19 cellular contexts compared by ENCODE assay signal in the genomic region with DNA sequence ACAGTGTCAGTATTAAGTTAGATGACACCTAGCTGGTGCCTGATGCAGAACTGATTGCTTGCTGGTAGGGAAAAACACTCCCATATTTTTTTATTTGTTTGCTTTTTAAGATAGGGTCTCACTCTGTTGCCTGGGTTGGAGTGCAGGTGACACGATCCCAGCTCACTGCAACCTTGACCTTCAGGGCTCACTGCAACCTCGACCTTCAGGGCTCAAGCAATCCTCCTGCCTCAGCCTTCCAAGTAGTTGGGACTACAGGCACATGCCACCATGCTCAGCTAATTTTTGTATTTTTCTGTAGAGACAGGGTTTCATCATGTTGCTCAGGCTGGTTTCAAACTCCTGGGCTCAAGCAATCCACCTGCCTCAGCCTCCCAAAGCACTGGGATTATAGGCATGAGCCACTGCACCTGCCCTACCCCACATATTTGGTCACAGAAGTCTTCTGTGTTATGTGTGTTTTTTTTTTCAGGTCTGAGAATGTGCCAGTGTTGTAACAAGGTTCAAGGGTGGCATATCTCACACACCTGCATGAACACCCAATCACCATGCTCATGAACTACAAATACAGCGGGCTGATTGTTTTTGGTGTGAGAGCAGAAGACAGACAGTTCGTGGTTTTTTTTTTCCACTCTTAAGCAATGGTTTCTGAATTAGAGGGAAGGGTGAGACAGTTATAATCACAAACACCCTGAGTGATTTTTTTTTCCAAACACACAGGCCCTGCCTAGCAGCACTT. TPM values are rescaled to one million over a fixed set of nuclear protein-coding genes. Genes with fewer than 3 reads are reported as not detected.
DNase-seq lines count a peak whose midpoint lies in the region; ATAC-seq, FAIRE-seq and TF ChIP-seq lines count a peak whose summit lies in the region.
"Had no signal": no experiment of that assay in that cellular context is flagged by ENCODE, and none has a peak within 500 bp of the region (broad histone marks: within the 10 kb centered on the region; RNA-seq: fewer than 3 reads in every experiment).

No MANE protein-coding gene starts in this region.

- CTCF ChIA-PET in CD8-positive, alpha-beta T cell (lab: Charles Lee): no interaction called here
- CTCF ChIA-PET in HEK293 (lab: Yijun Ruan, JAX) (interaction anchor here (0.6 to 1.0 kb wide), 2 partner anchors 11 to 56 kb away, joined by 3 read pairs; no protein-coding TSS in a partner anchor), K562 (lab: Yijun Ruan, JAX; ENCODE audit: low intra/inter-chr PET ratio) (no interaction called here)

- H3K4me1 ChIP-seq in CD8-positive, alpha-beta T cell (ENCODE audit: insufficient read depth, low read length): peaks cover 14% of the 10 kb centered on the region
- H3K4me1 ChIP-seq in HEK293 (ENCODE audit: control insufficient read depth, insufficient read depth, low read length): peaks cover 5% of the 10 kb centered on the region; the same call in 1 of the 2 replicates
- no peaks in the 10 kb centered on the region; a peak in 2 of 5 replicates for H3K4me1 ChIP-seq in K562 (replicated peaks in 1 of 2; ENCODE audit: control insufficient read depth in 2 of 2, insufficient read depth in 2 of 2, low read length in 2 of 2)
- peaks cover 0 to 8% of the 10 kb centered on the region in 2 experiments for H3K4me1 ChIP-seq in neutrophil (ENCODE audit: control insufficient read depth in 1 of 2, insufficient read depth in 1 of 2, low read depth in 1 of 2, low read length in 1 of 2)
- H3K4me1 ChIP-seq in Karpas-422 (ENCODE audit: low read length): peaks cover 12% of the 10 kb centered on the region
- H3K4me1 ChIP-seq: parathyroid adenoma had no signal

- H3K4me3 ChIP-seq in CD8-positive, alpha-beta T cell (ENCODE audit: low read depth, low read length): no peak overlapping the region
- no peak overlapping the region for H3K4me3 ChIP-seq in HEK293 (ENCODE audit: low read depth, low read length)
- no peak overlapping the region for H3K4me3 ChIP-seq in K562
- H3K4me3 ChIP-seq in neutrophil (ENCODE audit: low read depth in 1 of 2, low read length in 1 of 2): no peak overlapping the region
- H3K4me3 ChIP-seq in Karpas-422 (ENCODE audit: low read length): no peak overlapping the region
- H3K4me3 ChIP-seq: coronary artery, GM23248, tibial artery had no signal

- FAIRE-seq in K562 (lab: Jason Lieb, UNC): no peak
- FAIRE-seq: endothelial cell of umbilical vein had no signal

- WGBS in K562 (ENCODE audit: insufficient coverage, low coverage, missing lambda C conversion rate): 33% methylated on average over 3 of the region's 4 CpGs

- peaks cover 10% of the 10 kb centered on the region for H3K36me3 Mint-ChIP-seq in CD8-positive, alpha-beta T cell
- peaks cover 14% of the 10 kb centered on the region for H3K36me3 Mint-ChIP-seq in activated T-helper 2 cell treated with anti-CD3 and anti-CD28 coated beads, Interferon-gamma antibody, Interleukin-2, Interleukin-4, amounts not matched to agents 10 μg/mL and 5 μg/mL and 100 μg/mL, durations not matched to agents 14 hours and 24 hours and 36 hours (ENCODE audit: low read depth)

- no TSS peak for BruUV-seq in K562 (replicated peaks; lab: Mats Ljungman, UMichigan)

- no peak overlapping the region for H3K4me3 Mint-ChIP-seq in CD8-positive, alpha-beta T cell
- H3K4me3 Mint-ChIP-seq in activated T-helper 2 cell treated with anti-CD3 and anti-CD28 coated beads, Interferon-gamma antibody, Interleukin-2, Interleukin-4, amounts not matched to agents 10 μg/mL and 5 μg/mL and 100 μg/mL, durations not matched to agents 14 hours and 24 hours and 36 hours (ENCODE audit: low read depth): no peak overlapping the region
- H3K4me3 Mint-ChIP-seq: T-helper 2 cell treated with Interferon-gamma antibody and Interleukin-4, amounts not matched to agents 5 μg/mL and 100 μg/mL, for 36 hours had no signal

- H3K9me2 ChIP-seq in Karpas-422 (replicated peaks; ENCODE audit: insufficient read depth, low read length): no peaks in the 10 kb centered on the region

- TF ChIP-seq POLR2A in K562 (conservative IDR thresholded peaks at IDR 0.05): no peak

- peak; percentile 11 for ATAC-seq in CD8-positive, alpha-beta T cell
- ATAC-seq in K562 (peak; percentile 36; the same call in 2 of the 3 replicates), HG03442 (IDR thresholded peaks at IDR 0.05; ENCODE audit: unreplicated experiment) (no peak)
- ATAC-seq: left ventricle myocardium superior had no signal

- H3K79me2 ChIP-seq in K562 (ENCODE audit: control insufficient read depth, insufficient read depth, low read length): peaks cover 83% of the 10 kb centered on the region
- H3K79me2 ChIP-seq in Karpas-422 (ENCODE audit: low read length): peaks cover 92% of the 10 kb centered on the region

- TF ChIP-seq CTCF in CD8-positive, alpha-beta T cell (IDR thresholded peaks at IDR 0.05): no peak
- TF ChIP-seq CTCF in HEK293 (tag by site-specific recombination; IDR thresholded peaks at IDR 0.05) (no peak), K562 (IDR thresholded peaks at IDR 0.05 in 2 of 3, conservative IDR thresholded peaks at IDR 0.05 in 1 of 3; ENCODE audit: insufficient read depth in 2 of 3, low read depth in 1 of 3, low read length in 3 of 3) (no peak), neutrophil (IDR thresholded peaks at IDR 0.05) (no peak)

- no peaks in the 10 kb centered on the region for H3K27me3 Mint-ChIP-seq in CD8-positive, alpha-beta T cell (ENCODE audit: low read depth)
- no peaks in the 10 kb centered on the region for H3K27me3 Mint-ChIP-seq in activated T-helper 2 cell treated with anti-CD3 and anti-CD28 coated beads, Interferon-gamma antibody, Interleukin-2, Interleukin-4, amounts not matched to agents 10 μg/mL and 5 μg/mL and 100 μg/mL, durations not matched to agents 14 hours and 24 hours and 36 hours (ENCODE audit: low read depth)

- in situ Hi-C loops in K562 (cut with MboI): no loop called here

- H3K4me2 ChIP-seq in K562 (ENCODE audit: insufficient read depth, low read length) (no peak overlapping the region), Karpas-422 (ENCODE audit: low read depth, low read length, poor library complexity, severe bottlenecking) (no peak overlapping the region)

- peaks cover 6% of the 10 kb centered on the region; the same call in 1 of the 2 replicates for H4K20me1 ChIP-seq in K562 (replicated peaks; ENCODE audit: control insufficient read depth, insufficient read depth, low read length)
- H4K20me1 ChIP-seq in Karpas-422 (ENCODE audit: insufficient read depth, low read depth, low read length): peaks cover 3% of the 10 kb centered on the region; the same call in 1 of the 2 replicates

- H3K27ac ChIP-seq in CD8-positive, alpha-beta T cell (ENCODE audit: low read depth, low read length): no peak overlapping the region
- H3K27ac ChIP-seq in HEK293 (ENCODE audit: extremely low read depth, low read depth, low read length): no peak overlapping the region
- no peak overlapping the region for H3K27ac ChIP-seq in K562 (ENCODE audit: extremely low read depth, low read depth, low read length)
- H3K27ac ChIP-seq in neutrophil: peak overlapping the region; percentile 15
- H3K27ac ChIP-seq in Karpas-422 (ENCODE audit: low read length): no peak overlapping the region
- H3K27ac ChIP-seq: coronary artery, GM23248, parathyroid adenoma, tibial artery had no signal

- H3K9me3 ChIP-seq in CD8-positive, alpha-beta T cell (ENCODE audit: low read length): no peaks in the 10 kb centered on the region
- H3K9me3 ChIP-seq in HEK293 (ENCODE audit: control insufficient read depth, insufficient read depth, low read depth, low read length) (no peaks in the 10 kb centered on the region), K562 (replicated peaks; ENCODE audit: control insufficient read depth, insufficient read depth, low read depth, low read length) (no peaks in the 10 kb centered on the region), neutrophil (no peaks in the 10 kb centered on the region), Karpas-422 (ENCODE audit: low read length) (no peaks in the 10 kb centered on the region)
- H3K9me3 ChIP-seq: tibial artery had no signal

- no peak overlapping the region for H3K9ac ChIP-seq in K562 (ENCODE audit: insufficient read depth in 1 of 2, low read depth in 2 of 2, low read length in 2 of 2)
- no peak overlapping the region for H3K9ac ChIP-seq in Karpas-422 (ENCODE audit: low read length)
- H3K9ac ChIP-seq: GM23248, parathyroid adenoma had no signal

- no peaks in the 10 kb centered on the region for H3K27me3 ChIP-seq in CD8-positive, alpha-beta T cell (ENCODE audit: insufficient read depth, low read length)
- H3K27me3 ChIP-seq in K562 (ENCODE audit: control insufficient read depth in 2 of 2, insufficient read depth in 2 of 2, low read length in 2 of 2) (no peaks in the 10 kb centered on the region), neutrophil (no peaks in the 10 kb centered on the region), Karpas-422 (ENCODE audit: low read length) (no peaks in the 10 kb centered on the region)
- H3K27me3 ChIP-seq: tibial artery had no signal

- H3K4me1 Mint-ChIP-seq in CD8-positive, alpha-beta T cell (ENCODE audit: low read depth): peaks cover 33% of the 10 kb centered on the region
- peaks cover 24% of the 10 kb centered on the region for H3K4me1 Mint-ChIP-seq in activated T-helper 2 cell treated with anti-CD3 and anti-CD28 coated beads, Interferon-gamma antibody, Interleukin-2, Interleukin-4, amounts not matched to agents 10 μg/mL and 5 μg/mL and 100 μg/mL, durations not matched to agents 14 hours and 24 hours and 36 hours (ENCODE audit: low read depth)

- TF ChIP-seq EP300 in K562 (IDR thresholded peaks at IDR 0.05; ENCODE audit: low read length): no peak

- H3K36me3 ChIP-seq in CD8-positive, alpha-beta T cell (ENCODE audit: insufficient read depth, low read length): no peaks in the 10 kb centered on the region
- H3K36me3 ChIP-seq in HEK293 (ENCODE audit: control insufficient read depth in 2 of 2, insufficient read depth in 1 of 2, low read length in 2 of 2): peaks cover 0 to 3% of the 10 kb centered on the region in 2 experiments; a peak in 1 of 3 replicates
- H3K36me3 ChIP-seq in K562 (ENCODE audit: control insufficient read depth, insufficient read depth, low read length): peaks cover 15% of the 10 kb centered on the region; the same call in 2 of the 3 replicates
- no peaks in the 10 kb centered on the region for H3K36me3 ChIP-seq in neutrophil
- H3K36me3 ChIP-seq in Karpas-422 (ENCODE audit: insufficient read depth, low read length): peaks cover 3% of the 10 kb centered on the region; the same call in 1 of the 2 replicates
- H3K36me3 ChIP-seq: tibial artery had no signal

- TF ChIP-seq RAD21 in K562 (CRISPR knock-in tag; conservative IDR thresholded peaks at IDR 0.05 in 1 of 2, IDR thresholded peaks at IDR 0.05 in 1 of 2): no peak

- no peak overlapping the region for H3K27ac Mint-ChIP-seq in CD8-positive, alpha-beta T cell
- H3K27ac Mint-ChIP-seq in activated T-helper 2 cell treated with anti-CD3 and anti-CD28 coated beads, Interferon-gamma antibody, Interleukin-2, Interleukin-4, amounts not matched to agents 10 μg/mL and 5 μg/mL and 100 μg/mL, durations not matched to agents 14 hours and 24 hours and 36 hours: no peak overlapping the region
- H3K27ac Mint-ChIP-seq: T-helper 2 cell treated with Interferon-gamma antibody and Interleukin-4, amounts not matched to agents 5 μg/mL and 100 μg/mL, for 36 hours had no signal

- H2AFZ ChIP-seq in K562 (ENCODE audit: low read depth, low read length) (no peak overlapping the region), Karpas-422 (ENCODE audit: low read length) (no peak overlapping the region)
- H2AFZ ChIP-seq: GM23248, parathyroid adenoma had no signal

- no peaks in the 10 kb centered on the region for H3K9me1 ChIP-seq in K562 (ENCODE audit: control insufficient read depth, insufficient read depth, low read length)

- peak in 1 of 7 experiments; percentile 41 for DNase-seq in CD8-positive, alpha-beta T cell
- no peak for DNase-seq in K562 (ENCODE audit: extremely low read depth in 1 of 4, low spot score in 3 of 4)
- no peak for DNase-seq in stimulated activated CD4-positive, alpha-beta T cell treated with anti-CD3 and anti-CD28 coated beads, Interleukin-4, amount 100 ng/mL, for 24 hours
- DNase-seq in activated T-helper 2 cell treated with anti-CD3 and anti-CD28 coated beads, Interferon-gamma antibody, Interleukin-2, Interleukin-4, amounts not matched to agents 10 μg/mL and 5 μg/mL and 100 μg/mL, durations not matched to agents 14 hours and 24 hours and 36 hours (ENCODE audit: low spot score): no peak
- no peak for DNase-seq in Karpas-422
- DNase-seq: activated naive CD4-positive, alpha-beta T cell treated with Interleukin-2 at 50 U/mL for 16 hours; foreskin fibroblast; GM23248; KG1; left ventricle myocardium superior; NCI-H345; tibial artery had no signal

- intact Hi-C loops in CD8-positive, alpha-beta T cell (cut with DNase I, micrococcal nuclease): loop anchor here in 1 of 2 experiments (2.0 kb wide), 1 partner anchor 23 kb away; a partner anchor contains a TSS
- intact Hi-C loops in K562 (cut with micrococcal nuclease): no loop called here
- intact Hi-C loops in activated T-helper 2 cell treated with anti-CD3 and anti-CD28 coated beads, Interferon-gamma antibody, Interleukin-2, Interleukin-4, amounts not matched to agents 10 μg/mL and 5 μg/mL and 100 μg/mL, durations not matched to agents 14 hours and 24 hours and 36 hours (cut with micrococcal nuclease): no loop called here

- POLR2A ChIA-PET in CD8-positive, alpha-beta T cell (lab: Charles Lee): no interaction called here
- POLR2A ChIA-PET in HEK293 (lab: Yijun Ruan, JAX) (no interaction called here), K562 (lab: Yijun Ruan, JAX) (interaction anchor here (0.8 to 1.3 kb wide), 3 partner anchors 11 to 14 kb away, joined by 3 to 5 read pairs (median 3); no protein-coding TSS in a partner anchor)

- H3K9me3 Mint-ChIP-seq in CD8-positive, alpha-beta T cell: no peaks in the 10 kb centered on the region
- H3K9me3 Mint-ChIP-seq in activated T-helper 2 cell treated with anti-CD3 and anti-CD28 coated beads, Interferon-gamma antibody, Interleukin-2, Interleukin-4, amounts not matched to agents 10 μg/mL and 5 μg/mL and 100 μg/mL, durations not matched to agents 14 hours and 24 hours and 36 hours: no peaks in the 10 kb centered on the region
- H3K9me3 Mint-ChIP-seq: T-helper 2 cell treated with Interferon-gamma antibody and Interleukin-4, amounts not matched to agents 5 μg/mL and 100 μg/mL, for 36 hours had no signal

RNA-seq across cellular contexts. Expression of a gene that starts 22.8 kb away (rescaled TPM):
- 10 to 100 TPM; 75.7 to 77.6 TPM for total RNA-seq in CD8-positive, alpha-beta T cell
- total RNA-seq in K562 (2011; cell fraction: chromatin; rRNA removed; ENCODE audit: low replicate concordance): 145 and 406 TPM in 2 replicates
- 54.2 and 98.0 TPM in 2 replicates for total RNA-seq in K562 (2011; cell fraction: nucleolus; rRNA removed)
- 135 and 220 TPM in 2 replicates for total RNA-seq in K562 (2011; cell fraction: nucleoplasm; rRNA removed)
- total RNA-seq in K562 (2014; rRNA removed): 41.8 and 53.8 TPM in 2 replicates
- total RNA-seq in K562 (2014; rRNA removed; fragmentation: Illumina TruSeq; extraction: Trizol): 87.8 and 101 TPM in 2 replicates
- 79.7 and 99.2 TPM in 2 replicates for total RNA-seq in K562 (2015; rRNA removed; fragmentation: Illumina TruSeq; extraction: Trizol)
- total RNA-seq in K562 (2021): 61.5 and 65.1 TPM in 2 replicates
- polyA plus RNA-seq in K562 (2011; rRNA removed): 62.1 and 65.8 TPM in 2 replicates
- polyA plus RNA-seq in K562 (2011; cell fraction: cytosol; rRNA removed): 12.8 and 27.7 TPM in 2 replicates
- polyA plus RNA-seq in K562 (2011; cell fraction: nucleus; rRNA removed): 98.3 and 139 TPM in 2 replicates
- 54.2 and 56.4 TPM in 2 replicates for polyA plus RNA-seq in K562 (2012)
- 58.2 and 59.8 TPM in 2 replicates for polyA plus RNA-seq in K562 (2014; fragmentation: Illumina TruSeq; extraction: Trizol)
- polyA plus RNA-seq in K562 (2014; fragmentation: Nextera tagmentation; extraction: Ambion mirVana): 10 to 100 TPM; 12.2 to 15.2 TPM
- polyA plus RNA-seq in K562 (2014; rRNA removed): 34.8 and 42.7 TPM in 2 replicates
- 152 and 201 TPM in 2 replicates for polyA minus RNA-seq in K562 (2011; rRNA and poly(A)+ RNA removed)
- 40.0 and 51.0 TPM in 2 replicates for polyA minus RNA-seq in K562 (2011; cell fraction: cytosol; rRNA and poly(A)+ RNA removed)
- 66.4 and 137 TPM in 2 replicates for polyA minus RNA-seq in K562 (2011; cell fraction: nucleus; rRNA and poly(A)+ RNA removed)
- 48.1 and 48.3 TPM in 2 replicates for total RNA-seq in activated T-helper 2 cell treated with anti-CD3 and anti-CD28 coated beads, Interferon-gamma antibody, Interleukin-2, Interleukin-4, amounts not matched to agents 10 μg/mL and 5 μg/mL and 100 μg/mL, durations not matched to agents 14 hours and 24 hours and 36 hours
- total RNA-seq in Karpas-422 (2014; rRNA removed; shearing (Covaris generic); ENCODE audit: low replicate concordance): 53.4 and 62.4 TPM in 2 replicates

RNA-seq across cellular contexts. Expression of a gene that starts 55.5 kb away (rescaled TPM):
- 10 to 100 TPM; 11.3 to 12.1 TPM for total RNA-seq in CD8-positive, alpha-beta T cell
- 89.8 and 104 TPM in 2 replicates for total RNA-seq in K562 (2011; cell fraction: chromatin; rRNA removed; ENCODE audit: low replicate concordance)
- total RNA-seq in K562 (2011; cell fraction: nucleolus; rRNA removed): 98.7 and 106 TPM in 2 replicates
- 131 and 159 TPM in 2 replicates for total RNA-seq in K562 (2011; cell fraction: nucleoplasm; rRNA removed)
- total RNA-seq in K562 (2014; rRNA removed) (478 and 508 TPM in 2 replicates), K562 (2014; rRNA removed; fragmentation: Illumina TruSeq; extraction: Trizol) (502 and 525 TPM in 2 replicates), K562 (2015; rRNA removed; fragmentation: Illumina TruSeq; extraction: Trizol) (436 and 449 TPM in 2 replicates), K562 (2021) (479 and 509 TPM in 2 replicates)
- polyA plus RNA-seq in K562 (2011; rRNA removed) (571 and 796 TPM in 2 replicates), K562 (2014; fragmentation: Illumina TruSeq; extraction: Trizol) (598 and 604 TPM in 2 replicates), K562 (2014; fragmentation: Nextera tagmentation; extraction: Ambion mirVana) (1,000 to 10,000 TPM; 1,450 to 1,588 TPM), K562 (2014; rRNA removed) (670 and 766 TPM in 2 replicates)
- polyA plus RNA-seq in K562 (2011; cell fraction: cytosol; rRNA removed): 606 and 672 TPM in 2 replicates
- polyA plus RNA-seq in K562 (2011; cell fraction: nucleus; rRNA removed): 154 and 260 TPM in 2 replicates
- polyA plus RNA-seq in K562 (2012): 169 and 564 TPM in 2 replicates
- 333 and 372 TPM in 2 replicates for polyA minus RNA-seq in K562 (2011; rRNA and poly(A)+ RNA removed)
- 67.9 and 75.3 TPM in 2 replicates for polyA minus RNA-seq in K562 (2011; cell fraction: cytosol; rRNA and poly(A)+ RNA removed)
- 30.3 and 41.3 TPM in 2 replicates for polyA minus RNA-seq in K562 (2011; cell fraction: nucleus; rRNA and poly(A)+ RNA removed)
- total RNA-seq in activated T-helper 2 cell treated with anti-CD3 and anti-CD28 coated beads, Interferon-gamma antibody, Interleukin-2, Interleukin-4, amounts not matched to agents 10 μg/mL and 5 μg/mL and 100 μg/mL, durations not matched to agents 14 hours and 24 hours and 36 hours: 360 and 373 TPM in 2 replicates
- total RNA-seq in Karpas-422 (2014; rRNA removed; shearing (Covaris generic); ENCODE audit: low replicate concordance): 148 and 201 TPM in 2 replicates

Comparison
In these comparisons a context has a peak if more than half of its experiments do, and no peak if none do; other contexts are left out.
1. RNA of a gene that starts 55.5 kb away (total RNA-seq): 89.8 to 525 TPM in K562, 360 to 373 TPM in activated T-helper 2 cell treated with anti-CD3 and anti-CD28 coated beads, Interferon-gamma antibody, Interleukin-2, Interleukin-4, amounts not matched to agents 10 μg/mL and 5 μg/mL and 100 μg/mL, durations not matched to agents 14 hours and 24 hours and 36 hours and 148 to 201 TPM in Karpas-422; 11.3 to 12.1 TPM in CD8-positive, alpha-beta T cell; every median in the first group is over 4 times any median in the second.